ENCODE assay signal across 1 cellular context in the genomic region with DNA sequence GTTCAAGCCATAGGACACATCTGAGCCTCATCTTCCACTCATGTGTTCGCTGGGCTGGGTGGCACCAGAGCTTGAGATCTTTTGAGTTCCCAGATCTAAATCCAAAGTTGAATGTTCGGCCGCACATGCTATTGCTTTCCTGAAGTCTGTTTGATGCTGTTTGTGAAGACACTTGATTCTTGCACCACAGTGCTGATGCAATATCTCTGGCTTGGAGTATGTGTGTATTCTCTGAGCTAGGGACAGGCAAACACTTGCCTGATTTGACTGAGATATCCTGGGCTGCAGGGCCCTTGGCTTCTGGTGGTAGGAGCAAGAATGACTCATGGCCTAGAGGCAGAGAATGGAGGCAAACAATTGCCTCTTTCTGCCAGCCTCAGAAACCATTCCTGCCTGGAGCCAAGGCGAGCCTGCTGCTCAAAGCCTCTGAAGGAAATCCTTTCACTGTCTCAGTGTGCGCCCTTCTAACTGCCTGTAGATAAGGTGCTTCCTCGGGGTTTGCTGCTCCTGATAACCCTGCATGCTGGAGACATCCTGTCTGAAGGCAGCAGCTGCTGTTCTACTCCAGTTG.
TF ChIP-seq lines count a peak whose summit lies in the region.

No MANE protein-coding gene starts in this region.

TF ChIP-seq in HepG2, 621 proteins besides CTCF, POLR2A, EP300 and RAD21 (continued from another document and continues in another):
- TF ChIP-seq, protein P1, sequence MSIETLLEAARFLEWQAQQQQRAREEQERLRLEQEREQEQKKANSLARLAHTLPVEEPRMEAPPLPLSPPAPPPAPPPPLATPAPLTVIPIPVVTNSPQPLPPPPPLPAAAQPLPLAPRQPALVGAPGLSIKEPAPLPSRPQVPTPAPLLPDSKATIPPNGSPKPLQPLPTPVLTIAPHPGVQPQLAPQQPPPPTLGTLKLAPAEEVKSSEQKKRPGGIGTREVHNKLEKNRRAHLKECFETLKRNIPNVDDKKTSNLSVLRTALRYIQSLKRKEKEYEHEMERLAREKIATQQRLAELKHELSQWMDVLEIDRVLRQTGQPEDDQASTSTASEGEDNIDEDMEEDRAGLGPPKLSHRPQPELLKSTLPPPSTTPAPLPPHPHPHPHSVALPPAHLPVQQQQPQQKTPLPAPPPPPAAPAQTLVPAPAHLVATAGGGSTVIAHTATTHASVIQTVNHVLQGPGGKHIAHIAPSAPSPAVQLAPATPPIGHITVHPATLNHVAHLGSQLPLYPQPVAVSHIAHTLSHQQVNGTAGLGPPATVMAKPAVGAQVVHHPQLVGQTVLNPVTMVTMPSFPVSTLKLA (IDR thresholded peaks at IDR 0.05): no peak; the same call in 1 of the 2 replicates
- TF ChIP-seq GATAD2A (CRISPR knock-in tag; IDR thresholded peaks at IDR 0.05) (peak; percentile 99), ARNTL (CRISPR knock-in tag; IDR thresholded peaks at IDR 0.05) (no peak), GLI4 (CRISPR knock-in tag; IDR thresholded peaks at IDR 0.05; ENCODE audit: borderline replicate concordance) (no peak), TGIF2 (CRISPR knock-in tag; IDR thresholded peaks at IDR 0.05) (no peak), MIXL1 (CRISPR knock-in tag; IDR thresholded peaks at IDR 0.05) (no peak), ZSCAN20 (CRISPR knock-in tag; IDR thresholded peaks at IDR 0.05; ENCODE audit: borderline replicate concordance) (no peak), HES4 (CRISPR knock-in tag; IDR thresholded peaks at IDR 0.05; ENCODE audit: borderline replicate concordance) (no peak)
- TF ChIP-seq, protein P2, sequence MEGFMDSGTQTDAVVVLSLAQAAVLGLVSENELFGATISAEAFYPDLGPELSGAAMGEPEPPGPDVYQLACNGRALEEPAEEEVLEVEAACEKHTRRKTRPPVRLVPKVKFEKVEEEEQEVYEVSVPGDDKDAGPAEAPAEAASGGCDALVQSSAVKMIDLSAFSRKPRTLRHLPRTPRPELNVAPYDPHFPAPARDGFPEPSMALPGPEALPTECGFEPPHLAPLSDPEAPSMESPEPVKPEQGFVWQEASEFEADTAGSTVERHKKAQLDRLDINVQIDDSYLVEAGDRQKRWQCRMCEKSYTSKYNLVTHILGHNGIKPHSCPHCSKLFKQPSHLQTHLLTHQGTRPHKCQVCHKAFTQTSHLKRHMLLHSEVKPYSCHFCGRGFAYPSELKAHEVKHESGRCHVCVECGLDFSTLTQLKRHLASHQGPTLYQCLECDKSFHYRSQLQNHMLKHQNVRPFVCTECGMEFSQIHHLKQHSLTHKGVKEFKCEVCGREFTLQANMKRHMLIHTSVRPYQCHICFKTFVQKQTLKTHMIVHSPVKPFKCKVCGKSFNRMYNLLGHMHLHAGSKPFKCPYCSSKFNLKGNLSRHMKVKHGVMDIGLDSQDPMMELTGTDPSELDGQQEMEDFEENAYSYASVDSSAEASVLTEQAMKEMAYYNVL (CRISPR knock-in tag; IDR thresholded peaks at IDR 0.05; ENCODE audit: borderline replicate concordance): 0 out of 2 replicates have a peak, but pooled peaks have one; percentile 26
- TF ChIP-seq, protein P3, sequence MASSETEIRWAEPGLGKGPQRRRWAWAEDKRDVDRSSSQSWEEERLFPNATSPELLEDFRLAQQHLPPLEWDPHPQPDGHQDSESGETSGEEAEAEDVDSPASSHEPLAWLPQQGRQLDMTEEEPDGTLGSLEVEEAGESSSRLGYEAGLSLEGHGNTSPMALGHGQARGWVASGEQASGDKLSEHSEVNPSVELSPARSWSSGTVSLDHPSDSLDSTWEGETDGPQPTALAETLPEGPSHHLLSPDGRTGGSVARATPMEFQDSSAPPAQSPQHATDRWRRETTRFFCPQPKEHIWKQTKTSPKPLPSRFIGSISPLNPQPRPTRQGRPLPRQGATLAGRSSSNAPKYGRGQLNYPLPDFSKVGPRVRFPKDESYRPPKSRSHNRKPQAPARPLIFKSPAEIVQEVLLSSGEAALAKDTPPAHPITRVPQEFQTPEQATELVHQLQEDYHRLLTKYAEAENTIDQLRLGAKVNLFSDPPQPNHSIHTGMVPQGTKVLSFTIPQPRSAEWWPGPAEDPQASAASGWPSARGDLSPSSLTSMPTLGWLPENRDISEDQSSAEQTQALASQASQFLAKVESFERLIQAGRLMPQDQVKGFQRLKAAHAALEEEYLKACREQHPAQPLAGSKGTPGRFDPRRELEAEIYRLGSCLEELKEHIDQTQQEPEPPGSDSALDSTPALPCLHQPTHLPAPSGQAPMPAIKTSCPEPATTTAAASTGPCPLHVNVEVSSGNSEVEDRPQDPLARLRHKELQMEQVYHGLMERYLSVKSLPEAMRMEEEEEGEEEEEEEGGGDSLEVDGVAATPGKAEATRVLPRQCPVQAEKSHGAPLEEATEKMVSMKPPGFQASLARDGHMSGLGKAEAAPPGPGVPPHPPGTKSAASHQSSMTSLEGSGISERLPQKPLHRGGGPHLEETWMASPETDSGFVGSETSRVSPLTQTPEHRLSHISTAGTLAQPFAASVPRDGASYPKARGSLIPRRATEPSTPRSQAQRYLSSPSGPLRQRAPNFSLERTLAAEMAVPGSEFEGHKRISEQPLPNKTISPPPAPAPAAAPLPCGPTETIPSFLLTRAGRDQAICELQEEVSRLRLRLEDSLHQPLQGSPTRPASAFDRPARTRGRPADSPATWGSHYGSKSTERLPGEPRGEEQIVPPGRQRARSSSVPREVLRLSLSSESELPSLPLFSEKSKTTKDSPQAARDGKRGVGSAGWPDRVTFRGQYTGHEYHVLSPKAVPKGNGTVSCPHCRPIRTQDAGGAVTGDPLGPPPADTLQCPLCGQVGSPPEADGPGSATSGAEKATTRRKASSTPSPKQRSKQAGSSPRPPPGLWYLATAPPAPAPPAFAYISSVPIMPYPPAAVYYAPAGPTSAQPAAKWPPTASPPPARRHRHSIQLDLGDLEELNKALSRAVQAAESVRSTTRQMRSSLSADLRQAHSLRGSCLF (CRISPR knock-in tag; IDR thresholded peaks at IDR 0.05; ENCODE audit: borderline replicate concordance): no peak
- TF ChIP-seq, protein P4, sequence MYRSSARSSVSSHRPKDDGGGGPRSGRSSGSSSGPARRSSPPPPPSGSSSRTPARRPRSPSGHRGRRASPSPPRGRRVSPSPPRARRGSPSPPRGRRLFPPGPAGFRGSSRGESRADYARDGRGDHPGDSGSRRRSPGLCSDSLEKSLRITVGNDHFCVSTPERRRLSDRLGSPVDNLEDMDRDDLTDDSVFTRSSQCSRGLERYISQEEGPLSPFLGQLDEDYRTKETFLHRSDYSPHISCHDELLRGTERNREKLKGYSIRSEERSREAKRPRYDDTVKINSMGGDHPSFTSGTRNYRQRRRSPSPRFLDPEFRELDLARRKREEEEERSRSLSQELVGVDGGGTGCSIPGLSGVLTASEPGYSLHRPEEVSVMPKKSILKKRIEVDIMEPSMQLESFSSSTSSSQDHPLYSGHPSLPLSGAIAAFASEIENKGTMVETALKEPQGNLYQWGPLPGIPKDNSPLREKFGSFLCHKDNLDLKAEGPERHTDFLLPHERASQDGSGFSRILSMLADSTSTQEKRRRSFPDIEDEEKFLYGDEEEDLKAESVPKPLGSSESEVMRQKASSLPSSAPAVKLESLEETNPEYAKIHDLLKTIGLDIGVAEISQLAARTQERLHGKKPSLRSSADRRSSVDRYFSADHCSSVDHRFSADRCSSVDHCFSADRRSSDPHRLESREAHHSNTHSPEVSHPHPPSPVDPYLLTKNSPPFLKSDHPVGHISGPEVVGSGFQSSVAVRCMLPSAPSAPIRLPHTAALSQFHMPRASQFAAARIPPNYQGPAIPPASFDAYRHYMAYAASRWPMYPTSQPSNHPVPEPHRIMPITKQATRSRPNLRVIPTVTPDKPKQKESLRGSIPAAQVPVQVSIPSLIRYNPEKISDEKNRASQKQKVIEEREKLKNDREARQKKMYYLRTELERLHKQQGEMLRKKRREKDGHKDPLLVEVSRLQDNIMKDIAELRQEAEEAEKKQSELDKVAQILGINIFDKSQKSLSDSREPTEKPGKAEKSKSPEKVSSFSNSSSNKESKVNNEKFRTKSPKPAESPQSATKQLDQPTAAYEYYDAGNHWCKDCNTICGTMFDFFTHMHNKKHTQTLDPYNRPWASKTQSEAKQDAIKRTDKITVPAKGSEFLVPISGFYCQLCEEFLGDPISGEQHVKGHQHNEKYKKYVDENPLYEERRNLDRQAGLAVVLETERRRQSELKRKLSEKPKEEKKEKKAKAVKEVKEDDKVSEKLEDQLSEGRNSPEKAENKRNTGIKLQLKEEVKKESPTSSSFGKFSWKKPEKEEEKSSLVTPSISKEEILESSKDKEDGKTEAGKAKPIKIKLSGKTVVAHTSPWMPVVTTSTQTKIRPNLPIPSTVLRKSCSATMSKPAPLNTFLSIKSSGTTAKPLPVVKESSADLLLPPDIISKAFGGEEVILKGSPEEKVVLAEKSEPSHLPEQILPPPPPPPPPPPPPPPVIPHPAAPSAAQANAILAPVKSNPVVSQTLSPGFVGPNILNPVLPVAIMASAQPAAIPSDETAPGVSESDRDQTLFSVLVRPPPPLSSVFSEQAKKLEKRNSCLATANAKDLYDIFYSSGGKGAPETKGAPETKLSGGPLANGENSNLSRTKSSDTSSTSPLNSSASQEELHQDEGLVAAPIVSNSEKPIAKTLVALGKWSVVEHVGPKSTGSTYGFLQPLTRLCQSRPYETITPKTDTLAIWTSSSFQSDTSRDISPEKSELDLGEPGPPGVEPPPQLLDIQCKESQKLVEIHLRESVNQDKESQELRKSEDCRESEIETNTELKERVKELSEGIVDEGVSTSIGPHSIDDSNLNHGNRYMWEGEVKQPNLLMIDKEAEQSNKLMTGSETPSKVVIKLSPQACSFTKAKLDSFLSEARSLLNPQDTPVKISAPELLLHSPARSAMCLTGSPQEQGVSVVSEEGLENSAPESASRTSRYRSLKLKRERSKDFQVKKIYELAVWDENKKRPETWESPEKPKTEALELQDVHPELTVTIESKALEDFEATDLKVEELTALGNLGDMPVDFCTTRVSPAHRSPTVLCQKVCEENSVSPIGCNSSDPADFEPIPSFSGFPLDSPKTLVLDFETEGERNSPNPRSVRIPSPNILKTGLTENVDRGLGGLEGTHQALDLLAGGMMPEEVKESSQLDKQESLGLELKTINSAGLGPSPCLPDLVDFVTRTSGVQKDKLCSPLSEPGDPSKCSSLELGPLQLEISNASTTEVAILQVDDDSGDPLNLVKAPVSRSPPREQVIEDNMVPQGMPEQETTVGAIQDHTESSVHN (CRISPR knock-in tag; IDR thresholded peaks at IDR 0.05): no peak
- TF ChIP-seq, protein P5, sequence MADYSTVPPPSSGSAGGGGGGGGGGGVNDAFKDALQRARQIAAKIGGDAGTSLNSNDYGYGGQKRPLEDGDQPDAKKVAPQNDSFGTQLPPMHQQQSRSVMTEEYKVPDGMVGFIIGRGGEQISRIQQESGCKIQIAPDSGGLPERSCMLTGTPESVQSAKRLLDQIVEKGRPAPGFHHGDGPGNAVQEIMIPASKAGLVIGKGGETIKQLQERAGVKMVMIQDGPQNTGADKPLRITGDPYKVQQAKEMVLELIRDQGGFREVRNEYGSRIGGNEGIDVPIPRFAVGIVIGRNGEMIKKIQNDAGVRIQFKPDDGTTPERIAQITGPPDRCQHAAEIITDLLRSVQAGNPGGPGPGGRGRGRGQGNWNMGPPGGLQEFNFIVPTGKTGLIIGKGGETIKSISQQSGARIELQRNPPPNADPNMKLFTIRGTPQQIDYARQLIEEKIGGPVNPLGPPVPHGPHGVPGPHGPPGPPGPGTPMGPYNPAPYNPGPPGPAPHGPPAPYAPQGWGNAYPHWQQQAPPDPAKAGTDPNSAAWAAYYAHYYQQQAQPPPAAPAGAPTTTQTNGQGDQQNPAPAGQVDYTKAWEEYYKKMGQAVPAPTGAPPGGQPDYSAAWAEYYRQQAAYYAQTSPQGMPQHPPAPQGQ (CRISPR knock-in tag; IDR thresholded peaks at IDR 0.05; ENCODE audit: borderline replicate concordance): no peak
- TF ChIP-seq, protein P6, sequence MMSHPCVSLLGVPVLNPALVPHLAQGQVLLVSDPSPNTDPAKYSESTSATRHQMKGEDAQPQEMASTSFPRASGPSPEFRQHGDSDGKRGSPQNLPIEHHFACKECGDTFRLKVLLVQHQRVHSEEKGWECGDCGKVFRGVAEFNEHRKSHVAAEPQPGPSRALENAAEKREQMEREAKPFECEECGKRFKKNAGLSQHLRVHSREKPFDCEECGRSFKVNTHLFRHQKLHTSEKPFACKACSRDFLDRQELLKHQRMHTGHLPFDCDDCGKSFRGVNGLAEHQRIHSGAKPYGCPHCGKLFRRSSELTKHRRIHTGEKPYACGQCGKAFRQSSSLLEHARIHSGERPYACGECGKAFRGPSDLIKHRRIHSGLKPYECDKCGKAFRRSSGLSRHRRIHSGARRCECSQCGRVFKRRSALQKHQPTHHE (CRISPR knock-in tag; IDR thresholded peaks at IDR 0.05; ENCODE audit: borderline replicate concordance): no peak
- TF ChIP-seq, protein P7, sequence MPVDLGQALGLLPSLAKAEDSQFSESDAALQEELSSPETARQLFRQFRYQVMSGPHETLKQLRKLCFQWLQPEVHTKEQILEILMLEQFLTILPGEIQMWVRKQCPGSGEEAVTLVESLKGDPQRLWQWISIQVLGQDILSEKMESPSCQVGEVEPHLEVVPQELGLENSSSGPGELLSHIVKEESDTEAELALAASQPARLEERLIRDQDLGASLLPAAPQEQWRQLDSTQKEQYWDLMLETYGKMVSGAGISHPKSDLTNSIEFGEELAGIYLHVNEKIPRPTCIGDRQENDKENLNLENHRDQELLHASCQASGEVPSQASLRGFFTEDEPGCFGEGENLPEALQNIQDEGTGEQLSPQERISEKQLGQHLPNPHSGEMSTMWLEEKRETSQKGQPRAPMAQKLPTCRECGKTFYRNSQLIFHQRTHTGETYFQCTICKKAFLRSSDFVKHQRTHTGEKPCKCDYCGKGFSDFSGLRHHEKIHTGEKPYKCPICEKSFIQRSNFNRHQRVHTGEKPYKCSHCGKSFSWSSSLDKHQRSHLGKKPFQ (CRISPR knock-in tag; IDR thresholded peaks at IDR 0.05; ENCODE audit: insufficient replicate concordance): no peak
- TF ChIP-seq, protein P8, sequence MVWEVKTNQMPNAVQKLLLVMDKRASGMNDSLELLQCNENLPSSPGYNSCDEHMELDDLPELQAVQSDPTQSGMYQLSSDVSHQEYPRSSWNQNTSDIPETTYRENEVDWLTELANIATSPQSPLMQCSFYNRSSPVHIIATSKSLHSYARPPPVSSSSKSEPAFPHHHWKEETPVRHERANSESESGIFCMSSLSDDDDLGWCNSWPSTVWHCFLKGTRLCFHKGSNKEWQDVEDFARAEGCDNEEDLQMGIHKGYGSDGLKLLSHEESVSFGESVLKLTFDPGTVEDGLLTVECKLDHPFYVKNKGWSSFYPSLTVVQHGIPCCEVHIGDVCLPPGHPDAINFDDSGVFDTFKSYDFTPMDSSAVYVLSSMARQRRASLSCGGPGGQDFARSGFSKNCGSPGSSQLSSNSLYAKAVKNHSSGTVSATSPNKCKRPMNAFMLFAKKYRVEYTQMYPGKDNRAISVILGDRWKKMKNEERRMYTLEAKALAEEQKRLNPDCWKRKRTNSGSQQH (CRISPR knock-in tag; IDR thresholded peaks at IDR 0.05; ENCODE audit: low read depth): 0 out of 2 replicates have a peak, but pooled peaks have one; percentile 35
